In the genomic region with DNA sequence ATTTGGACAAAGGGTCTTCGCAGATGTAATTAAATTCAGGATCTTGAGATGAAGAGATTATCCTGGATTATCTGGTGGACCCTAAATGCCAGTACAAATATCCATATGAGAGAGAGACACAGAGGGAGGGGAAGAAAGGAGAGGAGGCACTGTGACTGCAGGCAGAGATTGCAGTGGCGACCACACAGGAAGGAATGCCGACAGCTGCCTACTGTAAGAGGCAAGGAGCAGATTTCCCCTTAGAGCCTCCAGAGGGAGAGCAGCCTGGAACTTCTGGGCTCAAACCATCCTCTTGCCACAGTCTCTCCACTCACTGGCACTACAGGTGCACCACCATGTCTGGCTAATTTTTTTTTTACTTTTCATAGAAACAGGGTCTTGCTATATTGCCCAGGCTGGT, we compare ENCODE assay signal across 16 cellular contexts.
DNase-seq lines count a peak whose midpoint lies in the region; ATAC-seq and TF ChIP-seq lines count a peak whose summit lies in the region.
"Had no signal": no experiment of that assay in that cellular context is flagged by ENCODE, and none has a peak within 500 bp of the region (broad histone marks: within the 10 kb centered on the region; RNA-seq: fewer than 3 reads in every experiment).

No MANE protein-coding gene starts in this region.

- H3K36me3 ChIP-seq in IMR-90 (ENCODE audit: control insufficient read depth, insufficient read depth, low read length): no peaks in the 10 kb centered on the region
- H3K36me3 ChIP-seq in mesenchymal stem cell (ENCODE audit: control insufficient read depth in 1 of 2, insufficient read depth in 2 of 2, low read depth in 1 of 2, low read length in 2 of 2): no peaks in the 10 kb centered on the region
- H3K36me3 ChIP-seq in transverse colon: no peaks in the 10 kb centered on the region
- H3K36me3 ChIP-seq: BLaER1 treated with 17β-estradiol and CSF1 and Interleukin-3, amounts not matched to agents 10 nM and 100 nM had no signal

- TF ChIP-seq POLR2A in IMR-90 (IDR thresholded peaks at IDR 0.05; ENCODE audit: low read depth, low read length): no peak
- TF ChIP-seq POLR2A in transverse colon (IDR thresholded peaks at IDR 0.05): no peak

- 100% methylated on average over 2 of the region's 3 CpGs; no CpG with 5 or more reads in 1 of the 2 experiments for WGBS in IMR-90 (ENCODE audit: extremely low coverage in 2 of 2, insufficient read length in 1 of 2), 2 experiments
- WGBS in mesenchymal stem cell: 54% methylated on average over 2 of the region's 3 CpGs
- 79 to 84% methylated on average over 3 of the region's 3 CpGs for WGBS in transverse colon (ENCODE audit: low coverage in 1 of 2), 2 donors

- H3K4ac ChIP-seq in IMR-90 (ENCODE audit: low read depth, low read length): no peak overlapping the region
- no peak overlapping the region for H3K4ac ChIP-seq in mesenchymal stem cell (ENCODE audit: low read depth in 1 of 2, low read length in 2 of 2)

- H4K20me1 ChIP-seq in IMR-90 (ENCODE audit: insufficient read depth, low read length): no peaks in the 10 kb centered on the region
- H4K20me1 ChIP-seq: BLaER1 treated with 17β-estradiol and CSF1 and Interleukin-3, amounts not matched to agents 10 nM and 100 nM had no signal

- H3K18ac ChIP-seq in IMR-90 (ENCODE audit: low read depth, low read length) (no peak overlapping the region), mesenchymal stem cell (ENCODE audit: low read depth in 1 of 2, low read length in 2 of 2) (no peak overlapping the region)

- POLR2A ChIA-PET in IMR-90 (lab: Charles Lee; ENCODE audit: unreplicated experiment): no interaction called here
- POLR2A ChIA-PET in WTC11 (lab: Charles Lee): no interaction called here

- no peak overlapping the region for H2BK20ac ChIP-seq in IMR-90 (ENCODE audit: low read depth, low read length)

- H3K14ac ChIP-seq in IMR-90 (replicated peaks; ENCODE audit: low read depth, low read length) (no peak overlapping the region), mesenchymal stem cell (ENCODE audit: low read length in 2 of 2) (no peak overlapping the region)

- no peaks in the 10 kb centered on the region for H3K9me3 Mint-ChIP-seq in WTC11
- no peaks in the 10 kb centered on the region for H3K9me3 Mint-ChIP-seq in stimulated activated memory B cell treated with anti-CD40 and anti-IgM and Interleukin-4, amounts not matched to agents 10 μg/mL and 1 μg/mL and 100 μg/mL, for 72 hours

- CTCF ChIA-PET in IMR-90 (lab: Yijun Ruan, JAX): no interaction called here
- CTCF ChIA-PET in WTC11 (lab: Charles Lee): interaction anchor here (1.0 kb wide), 1 partner anchor 16 kb away, joined by 3 read pairs; no protein-coding TSS in a partner anchor

- no peak overlapping the region for H4K5ac ChIP-seq in IMR-90 (ENCODE audit: low read depth, low read length)

- no peak for TF ChIP-seq EP300 in transverse colon (IDR thresholded peaks at IDR 0.05; ENCODE audit: low read depth)

- H3K27me3 Mint-ChIP-seq in WTC11 (ENCODE audit: low read depth): no peaks in the 10 kb centered on the region
- peaks cover 9% of the 10 kb centered on the region for H3K27me3 Mint-ChIP-seq in stimulated activated memory B cell treated with anti-CD40 and anti-IgM and Interleukin-4, amounts not matched to agents 10 μg/mL and 1 μg/mL and 100 μg/mL, for 72 hours

- H3K4me2 ChIP-seq in IMR-90 (ENCODE audit: low read depth, low read length) (no peak overlapping the region), mesenchymal stem cell (ENCODE audit: low read length, poor library complexity, severe bottlenecking) (no peak overlapping the region)
- H3K4me2 ChIP-seq: BLaER1 treated with 17β-estradiol and CSF1 and Interleukin-3, amounts not matched to agents 10 nM and 100 nM had no signal

- no peak overlapping the region for H2AK9ac ChIP-seq in IMR-90 (replicated peaks; ENCODE audit: low read depth, low read length, poor library complexity)

- no peaks in the 10 kb centered on the region for H3K9me1 ChIP-seq in IMR-90 (ENCODE audit: insufficient read depth, low read length)

- TF ChIP-seq RAD21 in IMR-90 (IDR thresholded peaks at IDR 0.05; ENCODE audit: low read length): no peak

- intact Hi-C loops in IMR-90 (cut with micrococcal nuclease) (no loop called here), transverse colon (cut with DNase I; ENCODE audit: low total_unique reads) (no loop called here)

- H3K79me1 ChIP-seq in IMR-90 (ENCODE audit: low read depth in 1 of 2, low read length in 2 of 2) (no peaks in the 10 kb centered on the region; a peak in 1 of 4 replicates), mesenchymal stem cell (replicated peaks; ENCODE audit: low read length, poor library complexity, severe bottlenecking) (peaks cover 13% of the 10 kb centered on the region)

- H4K8ac ChIP-seq in IMR-90 (ENCODE audit: low read depth in 2 of 2, low read length in 2 of 2): no peak overlapping the region
- H4K8ac ChIP-seq in mesenchymal stem cell (ENCODE audit: low read length): no peak overlapping the region

- TF ChIP-seq CTCF in IMR-90 (conservative IDR thresholded peaks at IDR 0.05; ENCODE audit: low read depth, low read length) (no peak), WTC11 (IDR thresholded peaks at IDR 0.05) (no peak), transverse colon (IDR thresholded peaks at IDR 0.05) (no peak)

- no peak overlapping the region for H2BK120ac ChIP-seq in IMR-90 (ENCODE audit: low read depth, low read length)
- H2BK120ac ChIP-seq in mesenchymal stem cell (ENCODE audit: low read depth, low read length): no peak overlapping the region

- H3K4me1 ChIP-seq in IMR-90 (ENCODE audit: control insufficient read depth, insufficient read depth, low read length) (peaks cover 3% of the 10 kb centered on the region), mesenchymal stem cell (ENCODE audit: control insufficient read depth, insufficient read depth, low read depth, low read length) (peaks cover 3% of the 10 kb centered on the region), transverse colon (no peaks in the 10 kb centered on the region)
- H3K4me1 ChIP-seq: BLaER1 treated with 17β-estradiol and CSF1 and Interleukin-3, amounts not matched to agents 10 nM and 100 nM had no signal

- H2BK5ac ChIP-seq in IMR-90 (ENCODE audit: low read depth, low read length, poor library complexity, severe bottlenecking): no peak overlapping the region
- H2BK5ac ChIP-seq in mesenchymal stem cell (ENCODE audit: low read depth, low read length, poor library complexity, severe bottlenecking): no peak overlapping the region

- DNase-seq in IMR-90: peak; percentile 13
- peak; percentile 33 for DNase-seq in WTC11 (ENCODE audit: low spot score)
- peak; percentile 14 for DNase-seq in mesenchymal stem cell
- no peak for DNase-seq in transverse colon
- no peak for DNase-seq in SKM-1 treated with dmso at 0.1 percent for 144 hours (lab: John Stamatoyannopoulos, UW; ENCODE audit: unreplicated experiment)
- DNase-seq: CD8-positive, alpha-beta T cell; H7; NCI-H1092 treated with DMSO at 0.1 percent for 48 hours; NCI-H1694; NCI-H2081 treated with DMSO at 0.1 percent for 48 hours; PC-3; SIG-M5 had no signal

- H2AK5ac ChIP-seq in IMR-90 (ENCODE audit: low read depth, low read length) (no peak overlapping the region), mesenchymal stem cell (ENCODE audit: low read length, severe bottlenecking) (no peak overlapping the region)

- H3K56ac ChIP-seq in IMR-90 (ENCODE audit: extremely low read depth, insufficient read depth, low read length): no peak overlapping the region

- no peaks in the 10 kb centered on the region for H3K9me3 ChIP-seq in IMR-90 (ENCODE audit: control insufficient read depth, insufficient read depth, low read length)
- peaks cover 16% of the 10 kb centered on the region for H3K9me3 ChIP-seq in mesenchymal stem cell (ENCODE audit: control insufficient read depth, low read length)
- no peaks in the 10 kb centered on the region for H3K9me3 ChIP-seq in transverse colon
- H3K9me3 ChIP-seq: BLaER1 treated with 17β-estradiol and CSF1 and Interleukin-3, amounts not matched to agents 10 nM and 100 nM had no signal

- H2BK15ac ChIP-seq in IMR-90 (ENCODE audit: low read depth, low read length): no peak overlapping the region
- H2BK15ac ChIP-seq in mesenchymal stem cell (ENCODE audit: low read depth, poor library complexity, severe bottlenecking): no peak overlapping the region

- no TSS peak for BruUV-seq in IMR-90 (replicated peaks; lab: Mats Ljungman, UMichigan)

- dilution Hi-C loops in IMR-90 (cut with HindIII; ENCODE audit: low sequenced_read_pairs, unreplicated experiment): no loop called here

- H3K27ac Mint-ChIP-seq in WTC11: no peak overlapping the region
- no peak overlapping the region for H3K27ac Mint-ChIP-seq in stimulated activated memory B cell treated with anti-CD40 and anti-IgM and Interleukin-4, amounts not matched to agents 10 μg/mL and 1 μg/mL and 100 μg/mL, for 72 hours
- H3K27ac Mint-ChIP-seq: CD8-positive, alpha-beta T cell had no signal

- H3K27ac ChIP-seq in IMR-90 (ENCODE audit: insufficient read depth, low read length) (no peak overlapping the region), mesenchymal stem cell (ENCODE audit: low read length, poor library complexity, severe bottlenecking) (no peak overlapping the region), transverse colon (no peak overlapping the region)
- H3K27ac ChIP-seq: BLaER1 treated with 17β-estradiol and CSF1 and Interleukin-3, amounts not matched to agents 10 nM and 100 nM; RWPE1 had no signal

- H2BK12ac ChIP-seq in mesenchymal stem cell (ENCODE audit: low read length in 2 of 2): no peak overlapping the region

- no peak overlapping the region for H3K9ac ChIP-seq in IMR-90 (ENCODE audit: low read depth, low read length)
- H3K9ac ChIP-seq in mesenchymal stem cell (ENCODE audit: low read length): no peak overlapping the region
- H3K9ac ChIP-seq: BLaER1 treated with 17β-estradiol and CSF1 and Interleukin-3, amounts not matched to agents 10 nM and 100 nM had no signal

- in situ Hi-C loops in IMR-90 (cut with MboI; ENCODE audit: low sequenced_read_pairs): no loop called here
- in situ Hi-C loops in transverse colon (cut with MboI; ENCODE audit: low pct_ligation_motif_present in 1 of 4, low pct_unique_long_range_greater_than_20kb in 1 of 4, low sequenced_read_pairs in 3 of 4): no loop called here

- H3K4me3 Mint-ChIP-seq in WTC11: no peak overlapping the region
- no peak overlapping the region for H3K4me3 Mint-ChIP-seq in stimulated activated memory B cell treated with anti-CD40 and anti-IgM and Interleukin-4, amounts not matched to agents 10 μg/mL and 1 μg/mL and 100 μg/mL, for 72 hours
- H3K4me3 Mint-ChIP-seq: CD8-positive, alpha-beta T cell had no signal

- H3K36me3 Mint-ChIP-seq in WTC11: no peaks in the 10 kb centered on the region
- H3K36me3 Mint-ChIP-seq in stimulated activated memory B cell treated with anti-CD40 and anti-IgM and Interleukin-4, amounts not matched to agents 10 μg/mL and 1 μg/mL and 100 μg/mL, for 72 hours: no peaks in the 10 kb centered on the region
- H3K36me3 Mint-ChIP-seq: CD8-positive, alpha-beta T cell had no signal

- no peak overlapping the region for H2AFZ ChIP-seq in IMR-90 (replicated peaks; ENCODE audit: low read length, poor library complexity)
- no peak overlapping the region for H2AFZ ChIP-seq in mesenchymal stem cell (ENCODE audit: low read depth, low read length)

- ATAC-seq in IMR-90 (ENCODE audit: low read depth) (peak; percentile 45), WTC11 (peak; percentile 78), GM18498 (IDR thresholded peaks at IDR 0.05; ENCODE audit: unreplicated experiment) (no peak)
- ATAC-seq in stimulated activated memory B cell treated with anti-CD40 and anti-IgM and Interleukin-4, amounts not matched to agents 10 μg/mL and 1 μg/mL and 100 μg/mL, for 72 hours: peak; percentile 27
- ATAC-seq: CD8-positive, alpha-beta T cell; PC-3 had no signal

- no peaks in the 10 kb centered on the region for H3K27me3 ChIP-seq in IMR-90 (ENCODE audit: control insufficient read depth, insufficient read depth, low read length)
- no peaks in the 10 kb centered on the region for H3K27me3 ChIP-seq in mesenchymal stem cell (ENCODE audit: control insufficient read depth in 1 of 2, insufficient read depth in 1 of 2, low read length in 2 of 2)
- no peaks in the 10 kb centered on the region for H3K27me3 ChIP-seq in transverse colon
- H3K27me3 ChIP-seq: BLaER1 treated with 17β-estradiol and CSF1 and Interleukin-3, amounts not matched to agents 10 nM and 100 nM had no signal

- H3K4me1 Mint-ChIP-seq in WTC11: peaks cover 18% of the 10 kb centered on the region
- H3K4me1 Mint-ChIP-seq in stimulated activated memory B cell treated with anti-CD40 and anti-IgM and Interleukin-4, amounts not matched to agents 10 μg/mL and 1 μg/mL and 100 μg/mL, for 72 hours: no peaks in the 10 kb centered on the region

- H3K23ac ChIP-seq in IMR-90 (ENCODE audit: low read depth, low read length) (no peak overlapping the region), mesenchymal stem cell (ENCODE audit: low read length in 2 of 2) (no peak overlapping the region)

- H4K91ac ChIP-seq in IMR-90 (ENCODE audit: insufficient read depth, low read depth, low read length): no peak overlapping the region
- H4K91ac ChIP-seq in mesenchymal stem cell (ENCODE audit: low read length): no peak overlapping the region

- H3K4me3 ChIP-seq in IMR-90 (ENCODE audit: insufficient read depth, low read depth, low read length) (no peak overlapping the region), mesenchymal stem cell (ENCODE audit: insufficient read depth in 1 of 2, low read depth in 1 of 2, low read length in 2 of 2) (no peak overlapping the region), transverse colon (no peak overlapping the region)
- H3K4me3 ChIP-seq: BLaER1 treated with 17β-estradiol and CSF1 and Interleukin-3, amounts not matched to agents 10 nM and 100 nM had no signal

Comparison
In these comparisons a context has a peak if more than half of its experiments do, and no peak if none do; other contexts are left out.
1. DNase-seq: peak in IMR-90 (single experiment), WTC11 (single experiment) and mesenchymal stem cell (single experiment); none in transverse colon (single experiment) and SKM-1 treated with dmso at 0.1 percent for 144 hours (single experiment).